ENCODE assay signal across 17 cellular contexts in genomic region chr6:143074670-143075318, GRCh38. TPM values are rescaled to one million over a fixed set of nuclear protein-coding genes. Genes with fewer than 3 reads are reported as not detected.
DNase-seq lines count a peak whose midpoint lies in the region; ATAC-seq and TF ChIP-seq lines count a peak whose summit lies in the region.
"Had no signal": no experiment of that assay in that cellular context is flagged by ENCODE, and none has a peak within 500 bp of the region (broad histone marks: within the 10 kb centered on the region; RNA-seq: fewer than 3 reads in every experiment).

No MANE protein-coding gene starts in this region.

- no TSS peak for BruUV-seq in Calu3 (replicated peaks; lab: Mats Ljungman, UMichigan)

- no peaks in the 10 kb centered on the region for H3K36me3 Mint-ChIP-seq in Calu3 (ENCODE audit: insufficient read depth, unreplicated experiment)

- no peak overlapping the region for H3K27ac Mint-ChIP-seq in Calu3 (ENCODE audit: unreplicated experiment)
- H3K27ac Mint-ChIP-seq: B cell; CD4-positive, alpha-beta memory T cell had no signal

- no peaks in the 10 kb centered on the region for H3K9me3 ChIP-seq in liver (ENCODE audit: control insufficient read depth in 4 of 4, low read length in 3 of 4)
- H3K9me3 ChIP-seq in thoracic aorta, result no peaks in the 10 kb centered on the region
- H3K9me3 ChIP-seq in lower lobe of right lung, result peaks cover 6% of the 10 kb centered on the region

- H3K4me1 ChIP-seq in liver (ENCODE audit: control insufficient read depth in 4 of 4, insufficient read depth in 4 of 4, low read length in 3 of 4), result peaks cover 10 to 43% (median 26%) of the 10 kb centered on the region in 4 donors
- H3K4me1 ChIP-seq in thoracic aorta (ENCODE audit: control insufficient read depth in 1 of 2, low read depth in 2 of 2), result peaks cover 0 to 4% of the 10 kb centered on the region in 2 donors
- H3K4me1 ChIP-seq in lower lobe of right lung, result no peaks in the 10 kb centered on the region

- H3K4me3 Mint-ChIP-seq in Calu3 (ENCODE audit: low read depth, unreplicated experiment), result no peak overlapping the region
- H3K4me3 Mint-ChIP-seq: B cell; CD4-positive, alpha-beta memory T cell had no signal

- H3K4me1 Mint-ChIP-seq in Calu3 (ENCODE audit: low read depth, unreplicated experiment), result no peaks in the 10 kb centered on the region

- H3K4me3 ChIP-seq in liver (ENCODE audit: low read depth in 1 of 3, low read length in 3 of 3), result no peak overlapping the region
- H3K4me3 ChIP-seq in thoracic aorta, result no peak overlapping the region
- H3K4me3 ChIP-seq in lower lobe of right lung, result no peak overlapping the region

- TF ChIP-seq CTCF in C4-2B (conservative IDR thresholded peaks at IDR 0.05) (no peak), liver (IDR thresholded peaks at IDR 0.05; ENCODE audit: low read depth, low read length, missing input control) (no peak), thoracic aorta (IDR thresholded peaks at IDR 0.05) (no peak), lower lobe of right lung (IDR thresholded peaks at IDR 0.05) (no peak), Calu3 (IDR thresholded peaks at IDR 0.05; ENCODE audit: unreplicated experiment) (no peak)

- peak; percentile 65 for DNase-seq in fibroblast of gingiva (ENCODE audit: low read depth)
- no peak for DNase-seq in thoracic aorta (ENCODE audit: low spot score)
- DNase-seq in lower lobe of right lung, result no peak
- no peak for DNase-seq in HuH-7 (ENCODE audit: low spot score)
- DNase-seq in Calu3, result no peak
- DNase-seq: ACHN; C1 segment of cervical spinal cord; CD4-positive, alpha-beta memory T cell; DND-41; GF-D8; HCEC 1CT; IMR-90; KBM-7 had no signal

- H3K36me3 ChIP-seq in liver (ENCODE audit: control insufficient read depth in 4 of 4, insufficient read depth in 3 of 4, low read depth in 1 of 4, low read length in 3 of 4), result no peaks in the 10 kb centered on the region
- no peaks in the 10 kb centered on the region for H3K36me3 ChIP-seq in thoracic aorta
- no peaks in the 10 kb centered on the region for H3K36me3 ChIP-seq in lower lobe of right lung

- peaks cover 2% of the 10 kb centered on the region for H3K9me3 Mint-ChIP-seq in Calu3 (ENCODE audit: low read depth, unreplicated experiment)

- H3K27me3 ChIP-seq in liver (ENCODE audit: control insufficient read depth in 4 of 4, insufficient read depth in 4 of 4, low read length in 3 of 4) (no peaks in the 10 kb centered on the region), thoracic aorta (replicated peaks; ENCODE audit: insufficient read depth) (no peaks in the 10 kb centered on the region), lower lobe of right lung (ENCODE audit: low read depth) (no peaks in the 10 kb centered on the region)

- ATAC-seq in thoracic aorta (ENCODE audit: insufficient number of reproducible peaks, low FRiP score, low read depth) (peak; percentile 50), lower lobe of right lung (no peak)

- CTCF ChIA-PET in Calu3 (lab: Charles Lee), result no interaction called here

- TF ChIP-seq RAD21 in liver (IDR thresholded peaks at IDR 0.05), result no peak

- no peak overlapping the region for H3K9ac ChIP-seq in liver (ENCODE audit: low read depth in 1 of 2, low read length in 2 of 2)

- H3K27ac ChIP-seq in C4-2B (peak overlapping the region; percentile 60), liver (ENCODE audit: low read depth in 1 of 2, low read length in 2 of 2) (peak overlapping the region; percentile 44 to 83), thoracic aorta (no peak overlapping the region), lower lobe of right lung (no peak overlapping the region)
- H3K27ac ChIP-seq: HL-60 had no signal

- WGBS in liver, result 58% methylated on average over 3 of the region's 3 CpGs

- intact Hi-C loops in lower lobe of right lung (cut with DNase I), result no loop called here
- intact Hi-C loops in Calu3 (cut with micrococcal nuclease; ENCODE audit: unreplicated experiment), result no loop called here

- H3K27me3 Mint-ChIP-seq in Calu3 (ENCODE audit: unreplicated experiment), result no peaks in the 10 kb centered on the region
- H3K27me3 Mint-ChIP-seq: B cell; CD4-positive, alpha-beta memory T cell had no signal

TF ChIP-seq in liver, 16 proteins besides CTCF, POLR2A, EP300 and RAD21:
- TF ChIP-seq RXRA (IDR thresholded peaks at IDR 0.05) (peak in 1 of 2 donors; percentile 3), FOXA1 (IDR thresholded peaks at IDR 0.05) (no peak)

RNA-seq across cellular contexts. Expression of gene AIG1, which starts 14.1 kb away (rescaled TPM):
- total RNA-seq in liver, result 100 to 1,000 TPM in 1 of 2 donors, 10 to 100 TPM in 1; 74.8 to 129 TPM
- 100 to 1,000 TPM; 113 to 169 TPM for polyA plus RNA-seq in liver
- total RNA-seq in thoracic aorta, result 10 to 100 TPM; 32.9 to 53.6 TPM
- total RNA-seq in lower lobe of right lung, result 29.6 TPM
- total RNA-seq in Calu3 (2022), result 46.3 and 57.2 TPM in 2 replicates

Comparison
In these comparisons a context has a peak if more than half of its experiments do, and no peak if none do; other contexts are left out.
1. H3K27ac ChIP-seq: peak in C4-2B (single experiment) and liver (2 of 2); none in thoracic aorta (0 of 2) and lower lobe of right lung (single experiment).